ENCODE assay signal across 12 cellular contexts in the genomic region with DNA sequence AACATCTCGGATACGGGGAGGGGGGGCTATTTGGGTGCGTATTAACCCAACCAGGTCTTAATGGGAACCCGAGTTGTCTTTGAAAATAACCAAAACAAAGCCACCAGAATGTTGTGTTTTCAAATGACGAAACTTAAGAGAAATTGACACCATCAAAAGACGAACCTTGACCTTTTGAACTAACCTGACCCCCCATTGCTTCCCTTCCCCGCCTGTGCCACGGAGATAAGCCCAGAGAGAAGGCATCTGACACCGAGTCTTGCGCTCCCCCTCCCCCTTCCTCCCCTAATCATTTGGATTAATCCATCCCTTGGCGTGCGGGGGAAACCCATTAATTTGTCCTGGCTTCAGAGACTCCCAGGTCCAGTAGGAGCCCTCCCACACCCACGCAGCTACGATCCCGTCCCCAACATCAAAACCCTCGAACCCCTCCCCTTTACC. TPM values are rescaled to one million over a fixed set of nuclear protein-coding genes. Genes with fewer than 3 reads are reported as not detected.
DNase-seq lines count a peak whose midpoint lies in the region; ATAC-seq and TF ChIP-seq lines count a peak whose summit lies in the region.
"Had no signal": no experiment of that assay in that cellular context is flagged by ENCODE, and none has a peak within 500 bp of the region (broad histone marks: within the 10 kb centered on the region; RNA-seq: fewer than 3 reads in every experiment).

No MANE protein-coding gene starts in this region.

- H3K4me3 Mint-ChIP-seq in activated naive CD4-positive, alpha-beta T cell treated with anti-CD3 and anti-CD28 coated beads, Interleukin-2, amount 10 ng/mL, durations not matched to agents 7 days and 5 days: peak overlapping the region; percentile 72
- H3K4me3 Mint-ChIP-seq in activated CD8-positive, alpha-beta T cell treated with anti-CD3 and anti-CD28 coated beads, Interleukin-2, amount 10 ng/mL, durations not matched to agents 7 days and 5 days: peak overlapping the region; percentile 58
- peak overlapping the region; percentile 22 to 63 (median 53) for H3K4me3 Mint-ChIP-seq in immature natural killer cell

- TF ChIP-seq POLR2A in tibial nerve (IDR thresholded peaks at IDR 0.05): no peak

- H3K36me3 ChIP-seq in tibial nerve: no peaks in the 10 kb centered on the region

- peak overlapping the region in 3 of 4 donors; percentile 48 to 89 (median 73) for H3K4me3 ChIP-seq in tibial nerve

- no peaks in the 10 kb centered on the region for H3K27me3 ChIP-seq in tibial nerve

- H3K27ac ChIP-seq in tibial nerve: peak overlapping the region in 2 of 4 donors; percentile 51 to 90

- no peaks in the 10 kb centered on the region for H3K9me3 ChIP-seq in tibial nerve

- POLR2A ChIA-PET in activated CD8-positive, alpha-beta T cell treated with anti-CD3 and anti-CD28 coated beads, Interleukin-2, amount 10 ng/mL, durations not matched to agents 7 days and 5 days (lab: Charles Lee): no interaction called here

- H3K4me1 Mint-ChIP-seq in activated naive CD4-positive, alpha-beta T cell treated with anti-CD3 and anti-CD28 coated beads, Interleukin-2, amount 10 ng/mL, durations not matched to agents 7 days and 5 days: peaks cover 48% of the 10 kb centered on the region
- H3K4me1 Mint-ChIP-seq in activated CD8-positive, alpha-beta T cell treated with anti-CD3 and anti-CD28 coated beads, Interleukin-2, amount 10 ng/mL, durations not matched to agents 7 days and 5 days (ENCODE audit: low read depth): peaks cover 45% of the 10 kb centered on the region
- peaks cover 30 to 33% of the 10 kb centered on the region in 2 donors for H3K4me1 Mint-ChIP-seq in immature natural killer cell

- no peak for DNase-seq in activated naive CD4-positive, alpha-beta T cell treated with anti-CD3 and anti-CD28 coated beads, Interleukin-2, amount 10 ng/mL, durations not matched to agents 7 days and 5 days
- DNase-seq in activated naive CD4-positive, alpha-beta T cell treated with Interleukin-2 at 50 U/mL for 16 hours: no peak
- no peak for DNase-seq in activated CD8-positive, alpha-beta T cell treated with anti-CD3 and anti-CD28 coated beads, Interleukin-2, amount 10 ng/mL, durations not matched to agents 7 days and 5 days
- DNase-seq in immature natural killer cell (no peak), tibial nerve (ENCODE audit: low spot score in 2 of 2) (no peak), DMS79 treated with DMSO at 0.1 percent for 48 hours (lab: John Stamatoyannopoulos, UW) (no peak), NCI-H226 (no peak), NCI-H1436 (lab: John Stamatoyannopoulos, UW) (no peak)
- DNase-seq: activated CD4-positive, CD25-positive, alpha-beta regulatory T cell; left cardiac atrium had no signal

- CTCF ChIA-PET in activated naive CD4-positive, alpha-beta T cell treated with anti-CD3 and anti-CD28 coated beads, Interleukin-2, amount 10 ng/mL, durations not matched to agents 7 days and 5 days (lab: Charles Lee): no interaction called here
- CTCF ChIA-PET in activated CD8-positive, alpha-beta T cell treated with anti-CD3 and anti-CD28 coated beads, Interleukin-2, amount 10 ng/mL, durations not matched to agents 7 days and 5 days (lab: Charles Lee): no interaction called here

- no peak for ATAC-seq in activated CD8-positive, alpha-beta T cell treated with anti-CD3 and anti-CD28 coated beads, Interleukin-2, amount 10 ng/mL, durations not matched to agents 7 days and 5 days

- peak overlapping the region; percentile 65 for H3K27ac Mint-ChIP-seq in activated naive CD4-positive, alpha-beta T cell treated with anti-CD3 and anti-CD28 coated beads, Interleukin-2, amount 10 ng/mL, durations not matched to agents 7 days and 5 days
- no peak overlapping the region for H3K27ac Mint-ChIP-seq in activated CD8-positive, alpha-beta T cell treated with anti-CD3 and anti-CD28 coated beads, Interleukin-2, amount 10 ng/mL, durations not matched to agents 7 days and 5 days
- H3K27ac Mint-ChIP-seq in immature natural killer cell: no peak overlapping the region

- TF ChIP-seq EP300 in tibial nerve (IDR thresholded peaks at IDR 0.05): no peak

- TF ChIP-seq CTCF in tibial nerve (IDR thresholded peaks at IDR 0.05): no peak

- H3K4me1 ChIP-seq in tibial nerve: peaks cover 0 to 52% (median 32%) of the 10 kb centered on the region in 4 donors

- WGBS in tibial nerve, 2 donors: 22 to 29% methylated on average over 16 of the region's 16 CpGs

- H3K36me3 Mint-ChIP-seq in activated naive CD4-positive, alpha-beta T cell treated with anti-CD3 and anti-CD28 coated beads, Interleukin-2, amount 10 ng/mL, durations not matched to agents 7 days and 5 days: peaks cover 3% of the 10 kb centered on the region
- H3K36me3 Mint-ChIP-seq in activated CD8-positive, alpha-beta T cell treated with anti-CD3 and anti-CD28 coated beads, Interleukin-2, amount 10 ng/mL, durations not matched to agents 7 days and 5 days (ENCODE audit: low read depth): no peaks in the 10 kb centered on the region
- H3K36me3 Mint-ChIP-seq in immature natural killer cell: no peaks in the 10 kb centered on the region

- H3K27me3 Mint-ChIP-seq in activated naive CD4-positive, alpha-beta T cell treated with anti-CD3 and anti-CD28 coated beads, Interleukin-2, amount 10 ng/mL, durations not matched to agents 7 days and 5 days: peaks cover 81% of the 10 kb centered on the region
- H3K27me3 Mint-ChIP-seq in activated CD8-positive, alpha-beta T cell treated with anti-CD3 and anti-CD28 coated beads, Interleukin-2, amount 10 ng/mL, durations not matched to agents 7 days and 5 days (ENCODE audit: low read depth): peaks cover 46% of the 10 kb centered on the region
- peaks cover 17 to 49% (median 37%) of the 10 kb centered on the region in 3 donors for H3K27me3 Mint-ChIP-seq in immature natural killer cell (ENCODE audit: low read depth in 3 of 3)

- H3K9me3 Mint-ChIP-seq in activated naive CD4-positive, alpha-beta T cell treated with anti-CD3 and anti-CD28 coated beads, Interleukin-2, amount 10 ng/mL, durations not matched to agents 7 days and 5 days: no peaks in the 10 kb centered on the region
- H3K9me3 Mint-ChIP-seq in activated CD8-positive, alpha-beta T cell treated with anti-CD3 and anti-CD28 coated beads, Interleukin-2, amount 10 ng/mL, durations not matched to agents 7 days and 5 days (ENCODE audit: insufficient read depth): no peaks in the 10 kb centered on the region
- H3K9me3 Mint-ChIP-seq in immature natural killer cell: no peaks in the 10 kb centered on the region

RNA-seq across cellular contexts. Expression of a gene that starts 4.5 kb away (rescaled TPM):
- total RNA-seq in activated CD8-positive, alpha-beta T cell treated with anti-CD3 and anti-CD28 coated beads, Interleukin-2, amount 10 ng/mL, durations not matched to agents 7 days and 5 days: 10 to 100 TPM; 14.3 to 18.3 TPM
- polyA plus RNA-seq in immature natural killer cell: under 1 TPM in 2 of 3 donors, not detected in 1; 0.64 to 0.71 TPM
- total RNA-seq in tibial nerve: 10 to 100 TPM; 10.3 to 39.8 (median 21.5) TPM

RNA-seq across cellular contexts. Expression of a gene that starts 20.0 kb away (rescaled TPM):
- under 1 TPM in 1 of 2 experiments, not detected in 1; 0.24 TPM for total RNA-seq in activated CD8-positive, alpha-beta T cell treated with anti-CD3 and anti-CD28 coated beads, Interleukin-2, amount 10 ng/mL, durations not matched to agents 7 days and 5 days
- polyA plus RNA-seq in immature natural killer cell: not detected
- total RNA-seq in tibial nerve: not detected
- total RNA-seq: Daoy, left cardiac atrium, urinary bladder had no signal
- polyA plus RNA-seq: urinary bladder had no signal

RNA-seq across cellular contexts. Expression of a gene that starts 40.9 kb away (rescaled TPM):
- 10 to 100 TPM; 28.6 to 29.9 TPM for total RNA-seq in activated CD8-positive, alpha-beta T cell treated with anti-CD3 and anti-CD28 coated beads, Interleukin-2, amount 10 ng/mL, durations not matched to agents 7 days and 5 days
- 10 to 100 TPM in 2 of 3 donors, 1 to 10 TPM in 1; 6.2 to 15.8 (median 12.4) TPM for polyA plus RNA-seq in immature natural killer cell
- total RNA-seq in tibial nerve: 10 to 100 TPM; 51.6 to 76.1 (median 58.8) TPM

RNA-seq across cellular contexts. Expression of a gene that starts 46.0 kb away (rescaled TPM):
- 100 to 1,000 TPM; 391 to 410 TPM for total RNA-seq in activated CD8-positive, alpha-beta T cell treated with anti-CD3 and anti-CD28 coated beads, Interleukin-2, amount 10 ng/mL, durations not matched to agents 7 days and 5 days
- polyA plus RNA-seq in immature natural killer cell: 100 to 1,000 TPM; 167 to 215 (median 185) TPM
- 100 to 1,000 TPM; 271 to 291 (median 274) TPM for total RNA-seq in tibial nerve
